ENCODE assay signal across 14 cellular contexts in genomic region chr16:8620535-8620934, GRCh38. TPM values are rescaled to one million over a fixed set of nuclear protein-coding genes. Genes with fewer than 3 reads are reported as not detected.
DNase-seq lines count a peak whose midpoint lies in the region; ATAC-seq, FAIRE-seq and TF ChIP-seq lines count a peak whose summit lies in the region.
"Had no signal": no experiment of that assay in that cellular context is flagged by ENCODE, and none has a peak within 500 bp of the region (broad histone marks: within the 10 kb centered on the region; RNA-seq: fewer than 3 reads in every experiment).

No MANE protein-coding gene starts in this region.

- CTCF ChIA-PET in Calu3 (lab: Charles Lee), result no interaction called here

- FAIRE-seq in HTR-8/SVneo (lab: Jason Lieb, UNC), result no peak
- FAIRE-seq: colon had no signal

- peaks cover 51% of the 10 kb centered on the region for H3K27me3 Mint-ChIP-seq in Calu3 (ENCODE audit: unreplicated experiment)
- H3K27me3 Mint-ChIP-seq in activated naive CD8-positive, alpha-beta T cell treated with anti-CD3 and anti-CD28 coated beads, Interleukin-2, amount 50 U/mL, for 24 hours, result peaks cover 6% of the 10 kb centered on the region
- no peaks in the 10 kb centered on the region for H3K27me3 Mint-ChIP-seq in natural killer cell treated with Interleukin-12 subunit alpha and Interleukin-12 subunit beta and Interleukin-15 and Interleukin-18, amount 100 ng/mL, for 72 hours

- peak overlapping the region; percentile 91 for H3K4me3 Mint-ChIP-seq in Calu3 (ENCODE audit: low read depth, unreplicated experiment)
- H3K4me3 Mint-ChIP-seq in activated naive CD8-positive, alpha-beta T cell treated with anti-CD3 and anti-CD28 coated beads, Interleukin-2, amount 50 U/mL, for 24 hours, result peak overlapping the region; percentile 96
- H3K4me3 Mint-ChIP-seq in natural killer cell treated with Interleukin-12 subunit alpha and Interleukin-12 subunit beta and Interleukin-15 and Interleukin-18, amount 100 ng/mL, for 72 hours, result peak overlapping the region; percentile 93

- H3K4me3 ChIP-seq in brain microvascular endothelial cell (ENCODE audit: low read depth, low read length), result no peak overlapping the region

- BruUV-seq in Calu3 (replicated peaks; lab: Mats Ljungman, UMichigan), result no TSS peak

- in situ Hi-C loops in brain microvascular endothelial cell (cut with HindIII; ENCODE audit: low pct_ligation_motif_present, low sequenced_read_pairs), result no loop called here

- no peaks in the 10 kb centered on the region for H3K27me3 ChIP-seq in brain microvascular endothelial cell (replicated peaks)

- H3K36me3 Mint-ChIP-seq in Calu3 (ENCODE audit: insufficient read depth, unreplicated experiment), result peaks cover 24% of the 10 kb centered on the region
- peaks cover 6% of the 10 kb centered on the region for H3K36me3 Mint-ChIP-seq in activated naive CD8-positive, alpha-beta T cell treated with anti-CD3 and anti-CD28 coated beads, Interleukin-2, amount 50 U/mL, for 24 hours (ENCODE audit: low read depth)
- H3K36me3 Mint-ChIP-seq in natural killer cell treated with Interleukin-12 subunit alpha and Interleukin-12 subunit beta and Interleukin-15 and Interleukin-18, amount 100 ng/mL, for 72 hours, result no peaks in the 10 kb centered on the region

- H3K27ac ChIP-seq in brain microvascular endothelial cell, result no peak overlapping the region

- H3K36me3 ChIP-seq in brain microvascular endothelial cell (replicated peaks), result peaks cover 2% of the 10 kb centered on the region

- no peaks in the 10 kb centered on the region for H3K9me3 Mint-ChIP-seq in Calu3 (ENCODE audit: low read depth, unreplicated experiment)
- H3K9me3 Mint-ChIP-seq in activated naive CD8-positive, alpha-beta T cell treated with anti-CD3 and anti-CD28 coated beads, Interleukin-2, amount 50 U/mL, for 24 hours, result no peaks in the 10 kb centered on the region
- no peaks in the 10 kb centered on the region for H3K9me3 Mint-ChIP-seq in natural killer cell treated with Interleukin-12 subunit alpha and Interleukin-12 subunit beta and Interleukin-15 and Interleukin-18, amount 100 ng/mL, for 72 hours

- no peak overlapping the region for H3K27ac Mint-ChIP-seq in Calu3 (ENCODE audit: unreplicated experiment)
- peak overlapping the region; percentile 0 for H3K27ac Mint-ChIP-seq in activated naive CD8-positive, alpha-beta T cell treated with anti-CD3 and anti-CD28 coated beads, Interleukin-2, amount 50 U/mL, for 24 hours
- H3K27ac Mint-ChIP-seq in natural killer cell treated with Interleukin-12 subunit alpha and Interleukin-12 subunit beta and Interleukin-15 and Interleukin-18, amount 100 ng/mL, for 72 hours, result peak overlapping the region; percentile 64 to 92

- H3K4me1 Mint-ChIP-seq in Calu3 (ENCODE audit: low read depth, unreplicated experiment), result peaks cover 9% of the 10 kb centered on the region
- H3K4me1 Mint-ChIP-seq in activated naive CD8-positive, alpha-beta T cell treated with anti-CD3 and anti-CD28 coated beads, Interleukin-2, amount 50 U/mL, for 24 hours, result peaks cover 29% of the 10 kb centered on the region
- H3K4me1 Mint-ChIP-seq in natural killer cell treated with Interleukin-12 subunit alpha and Interleukin-12 subunit beta and Interleukin-15 and Interleukin-18, amount 100 ng/mL, for 72 hours (ENCODE audit: low read depth in 2 of 2), result peaks cover 12 to 13% of the 10 kb centered on the region in 2 donors

- ATAC-seq in activated naive CD8-positive, alpha-beta T cell treated with anti-CD3 and anti-CD28 coated beads, Interleukin-2, amount 50 U/mL, for 24 hours, result peak; percentile 13
- no peak for ATAC-seq in natural killer cell treated with Interleukin-12 subunit alpha and Interleukin-12 subunit beta and Interleukin-15 and Interleukin-18, amount 100 ng/mL, for 72 hours

- no peak for DNase-seq in Calu3
- peak; percentile 6 for DNase-seq in HPDE6-E6E7 (ENCODE audit: extremely low spot score)
- DNase-seq in activated naive CD8-positive, alpha-beta T cell treated with anti-CD3 and anti-CD28 coated beads, Interleukin-2, amount 50 U/mL, for 24 hours, result no peak
- no peak for DNase-seq in natural killer cell treated with Interleukin-12 subunit alpha and Interleukin-12 subunit beta and Interleukin-15 and Interleukin-18, amount 100 ng/mL, for 72 hours (ENCODE audit: low spot score)
- DNase-seq in brain microvascular endothelial cell, result no peak
- DNase-seq in iPS-NIHi7 (ENCODE audit: extremely low spot score), result no peak
- DNase-seq in HTR-8/SVneo (ENCODE audit: insufficient read length, low spot score), result no peak
- DNase-seq: activated gamma-delta T cell, HCEC 1CT, NCI-H146, NCI-H748 treated with DMSO at 0.1 percent for 48 hours had no signal

- intact Hi-C loops in Calu3 (cut with micrococcal nuclease; ENCODE audit: unreplicated experiment), result no loop called here

- TF ChIP-seq CTCF in Calu3 (IDR thresholded peaks at IDR 0.05; ENCODE audit: unreplicated experiment) (no peak), brain microvascular endothelial cell (IDR thresholded peaks at IDR 0.05; ENCODE audit: low read depth, low read length, missing control alignments) (no peak)

RNA-seq across cellular contexts. Expression of gene METTL22, which starts 1.0 kb away (rescaled TPM):
- total RNA-seq in Calu3 (2022), result 71.1 and 71.7 TPM in 2 replicates
- 10 to 100 TPM; 29.8 to 65.9 TPM for total RNA-seq in natural killer cell treated with Interleukin-12 subunit alpha and Interleukin-12 subunit beta and Interleukin-15 and Interleukin-18, amount 100 ng/mL, for 72 hours

RNA-seq across cellular contexts. Expression of gene TMEM114, which starts 30.2 kb away (rescaled TPM):
- total RNA-seq in Calu3 (2022), result not detected in 2 replicates
- total RNA-seq in natural killer cell treated with Interleukin-12 subunit alpha and Interleukin-12 subunit beta and Interleukin-15 and Interleukin-18, amount 100 ng/mL, for 72 hours, result not detected
- total RNA-seq: renal cortical epithelial cell, temporal lobe had no signal

RNA-seq across cellular contexts. Expression of gene ABAT, which starts 53.9 kb away (rescaled TPM):
- total RNA-seq in Calu3 (2022), result 12.6 and 14.2 TPM in 2 replicates
- 1 to 10 TPM; 8.7 TPM for total RNA-seq in natural killer cell treated with Interleukin-12 subunit alpha and Interleukin-12 subunit beta and Interleukin-15 and Interleukin-18, amount 100 ng/mL, for 72 hours
